Comparison of ENCODE assay signal across 1 cellular context in genomic region chr1:212609701-212610574, GRCh38.
TF ChIP-seq lines count a peak whose summit lies in the region.

No MANE protein-coding gene starts in this region.

TF ChIP-seq in HEK293, 187 proteins besides CTCF, POLR2A, EP300 and RAD21 (continued from another document and continues in another):
- no peak for TF ChIP-seq FEZF1 (tag by site-specific recombination; IDR thresholded peaks at IDR 0.05)
- TF ChIP-seq ZNF670 (tag by site-specific recombination; IDR thresholded peaks at IDR 0.05; ENCODE audit: low read depth) = no peak
- TF ChIP-seq ZBTB20 (tag by site-specific recombination; IDR thresholded peaks at IDR 0.05) = no peak
- TF ChIP-seq ZNF768 (tag by site-specific recombination; IDR thresholded peaks at IDR 0.05) = no peak
- no peak for TF ChIP-seq ZBTB8A (tag by site-specific recombination; IDR thresholded peaks at IDR 0.05)
- no peak for TF ChIP-seq ZNF791 (tag by site-specific recombination; IDR thresholded peaks at IDR 0.05)
- no peak for TF ChIP-seq SP3 (tag by site-specific recombination; IDR thresholded peaks at IDR 0.05)
- TF ChIP-seq ZNF585B (tag by site-specific recombination; IDR thresholded peaks at IDR 0.05) = no peak
- no peak for TF ChIP-seq KLF8 (tag by site-specific recombination; IDR thresholded peaks at IDR 0.05)
- no peak for TF ChIP-seq ZBTB17 (tag by site-specific recombination; IDR thresholded peaks at IDR 0.05)
- TF ChIP-seq ZNF560 (tag by site-specific recombination; IDR thresholded peaks at IDR 0.05; ENCODE audit: borderline replicate concordance) = no peak
- no peak for TF ChIP-seq ZSCAN5A (tag by site-specific recombination; IDR thresholded peaks at IDR 0.05)
- TF ChIP-seq ZNF654 (tag by site-specific recombination; IDR thresholded peaks at IDR 0.05; ENCODE audit: low read depth) = no peak
- TF ChIP-seq ZNF704 (tag by site-specific recombination; IDR thresholded peaks at IDR 0.05) = no peak
- no peak for TF ChIP-seq PRDM6 (tag by site-specific recombination; IDR thresholded peaks at IDR 0.05)
- TF ChIP-seq ELK4 (IDR thresholded peaks at IDR 0.05; ENCODE audit: borderline replicate concordance, low read depth, low read length) = no peak
- no peak; the same call in 1 of the 2 replicates for TF ChIP-seq ZBTB10 (tag by site-specific recombination; IDR thresholded peaks at IDR 0.05)
- no peak for TF ChIP-seq OVOL3 (tag by site-specific recombination; IDR thresholded peaks at IDR 0.05)
- no peak for TF ChIP-seq ZNF692 (tag by site-specific recombination; IDR thresholded peaks at IDR 0.05)
- TF ChIP-seq TRIM28 (IDR thresholded peaks at IDR 0.05; ENCODE audit: borderline replicate concordance, low read length) = no peak
- TF ChIP-seq HOXD13 (CRISPR knock-in tag; IDR thresholded peaks at IDR 0.05; ENCODE audit: borderline replicate concordance) = no peak
- TF ChIP-seq ZNF112 (tag by site-specific recombination; IDR thresholded peaks at IDR 0.05) = no peak
- TF ChIP-seq IKZF3 (tag by site-specific recombination; IDR thresholded peaks at IDR 0.05) = no peak
- TF ChIP-seq ZBTB11 (tag by site-specific recombination; conservative IDR thresholded peaks at IDR 0.05; ENCODE audit: low read depth) = peak; percentile 42; the same call in 1 of the 2 replicates
- TF ChIP-seq SP2 (tag by site-specific recombination; IDR thresholded peaks at IDR 0.05) = no peak
- TF ChIP-seq OSR2 (tag by site-specific recombination; IDR thresholded peaks at IDR 0.05) = no peak
- no peak for TF ChIP-seq ZNF529 (tag by site-specific recombination; IDR thresholded peaks at IDR 0.05; ENCODE audit: insufficient replicate concordance)
- TF ChIP-seq KLF16 (tag by site-specific recombination; IDR thresholded peaks at IDR 0.05) = no peak
- TF ChIP-seq ZNF169 (tag by site-specific recombination; IDR thresholded peaks at IDR 0.05) = no peak
- TF ChIP-seq ZBTB7A (tag by site-specific recombination; IDR thresholded peaks at IDR 0.05; ENCODE audit: low read depth) = no peak
- peak; percentile 32; the same call in 1 of the 2 replicates for TF ChIP-seq GLIS2 (tag by site-specific recombination; IDR thresholded peaks at IDR 0.05)
- no peak for TF ChIP-seq ZBTB26 (tag by site-specific recombination; optimal IDR thresholded peaks at IDR 0.05)
- 0 out of 2 replicates have a peak, but pooled peaks have one; percentile 26 for TF ChIP-seq REST (tag by site-specific recombination; IDR thresholded peaks at IDR 0.05)
- peak; percentile 26; the same call in 1 of the 2 replicates for TF ChIP-seq ZNF2 (tag by site-specific recombination; IDR thresholded peaks at IDR 0.05)
- no peak for TF ChIP-seq ZNF239 (tag by site-specific recombination; IDR thresholded peaks at IDR 0.05)
- no peak for TF ChIP-seq MEIS1 (CRISPR knock-in tag; IDR thresholded peaks at IDR 0.05; ENCODE audit: borderline replicate concordance)
- TF ChIP-seq GFI1B (tag by site-specific recombination; IDR thresholded peaks at IDR 0.05) = no peak
- no peak for TF ChIP-seq MZF1 (tag by site-specific recombination; IDR thresholded peaks at IDR 0.05; ENCODE audit: borderline replicate concordance)
